20 cellular contexts compared by ENCODE assay signal in the genomic region with DNA sequence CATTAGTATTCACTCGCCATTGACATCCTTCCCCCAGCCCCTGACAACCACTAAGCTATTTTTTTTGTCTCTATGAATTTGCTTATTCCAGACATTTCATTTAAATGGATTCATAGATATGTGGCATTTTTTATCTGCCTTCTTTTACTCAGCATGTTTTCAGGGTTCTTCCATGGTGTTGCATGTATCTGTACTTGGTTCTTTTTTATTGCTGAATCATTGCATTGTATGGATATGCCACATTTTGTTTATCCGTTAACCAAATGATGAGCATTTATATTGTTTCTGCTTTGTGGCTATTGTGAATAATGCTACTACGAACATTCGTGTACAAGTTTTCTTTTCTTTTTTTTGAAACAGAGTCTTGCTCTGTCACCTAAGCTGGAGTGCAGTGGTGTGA. TPM values are rescaled to one million over a fixed set of nuclear protein-coding genes. Genes with fewer than 3 reads are reported as not detected.
A peak's percentile ranks its signal among the peaks of the same experiment; 100 is the strongest.
DNase-seq lines count a peak whose midpoint lies in the region; ATAC-seq, FAIRE-seq and TF ChIP-seq lines count a peak whose summit lies in the region.
"Had no signal": no experiment of that assay in that cellular context is flagged by ENCODE, and none has a peak within 500 bp of the region (broad histone marks: within the 10 kb centered on the region; RNA-seq: fewer than 3 reads in every experiment).

No MANE protein-coding gene starts in this region.

- no peaks in the 10 kb centered on the region for H3K9me3 ChIP-seq in HepG2 (ENCODE audit: low read length)
- H3K9me3 ChIP-seq in right lobe of liver = no peaks in the 10 kb centered on the region
- H3K9me3 ChIP-seq in adipocyte (ENCODE audit: control insufficient read depth, low read length) = no peaks in the 10 kb centered on the region
- no peaks in the 10 kb centered on the region for H3K9me3 ChIP-seq in prostate gland
- H3K9me3 ChIP-seq: Caco-2 had no signal

- WGBS in HepG2 (ENCODE audit: low lambda C conversion rate) = 99% methylated on average over 4 of the region's 4 CpGs
- WGBS in right lobe of liver (ENCODE audit: insufficient coverage, low coverage, low lambda C conversion rate, missing lambda C conversion rate) = 97% methylated on average over 4 of the region's 4 CpGs
- WGBS in prostate gland = 94% methylated on average over 4 of the region's 4 CpGs

- no peak overlapping the region for H3K4me3 ChIP-seq in HepG2 (replicated peaks in 1 of 3; ENCODE audit: insufficient read depth in 1 of 3, low read depth in 2 of 3, low read length in 3 of 3)
- H3K4me3 ChIP-seq in right lobe of liver = no peak overlapping the region
- H3K4me3 ChIP-seq in adipocyte (ENCODE audit: low read length) = no peak overlapping the region
- H3K4me3 ChIP-seq in prostate gland = no peak overlapping the region
- H3K4me3 ChIP-seq: GM12878 had no signal

- no peak for FAIRE-seq in HepG2 (lab: Jason Lieb, UNC)
- FAIRE-seq: A204.1, GM12878, H1 had no signal

- DNase-seq in HepG2 (ENCODE audit: low spot score) = no peak
- no peak for DNase-seq in right lobe of liver
- no peak for DNase-seq in HFFc6
- DNase-seq in adipocyte (ENCODE audit: low read depth) = peak; percentile 23
- DNase-seq in prostate gland (ENCODE audit: low spot score) = no peak
- DNase-seq: ACHN; C1 segment of cervical spinal cord; Caco-2; CD8-positive, alpha-beta T cell; DMS153; EL; GDM1; H7; HCEC 1CT had no signal

- no TSS peak for BruUV-seq in HepG2 (replicated peaks; lab: Mats Ljungman, UMichigan)

- H3K9ac ChIP-seq in HepG2 (ENCODE audit: insufficient read depth, low read depth, low read length) (no peak overlapping the region), adipocyte (ENCODE audit: low read length) (no peak overlapping the region)

- in situ Hi-C loops in HepG2 (cut with HindIII; ENCODE audit: extremely low pct_ligation_motif_present, low pct_unique_long_range_greater_than_20kb) = no loop called here

- H3K27me3 ChIP-seq in HepG2 (ENCODE audit: control insufficient read depth in 1 of 2, insufficient read depth in 2 of 2, low read length in 2 of 2) = no peaks in the 10 kb centered on the region; a peak in 1 of 5 replicates
- no peaks in the 10 kb centered on the region for H3K27me3 ChIP-seq in right lobe of liver
- no peaks in the 10 kb centered on the region for H3K27me3 ChIP-seq in adipocyte (replicated peaks; ENCODE audit: control insufficient read depth, insufficient read depth, low read length)
- no peaks in the 10 kb centered on the region for H3K27me3 ChIP-seq in prostate gland (replicated peaks; ENCODE audit: insufficient read depth)

- no peaks in the 10 kb centered on the region for H4K20me1 ChIP-seq in HepG2 (ENCODE audit: insufficient read depth, low read length)

- peaks cover 50% of the 10 kb centered on the region for H3K4me1 Mint-ChIP-seq in HFFc6 (ENCODE audit: low read depth)

- H2AFZ ChIP-seq in HepG2 (ENCODE audit: low read length) = no peak overlapping the region

- CTCF ChIA-PET in HepG2 (lab: Yijun Ruan, JAX; ENCODE audit: low intra/inter-chr PET ratio, low total read pairs) = no interaction called here

- intact Hi-C loops in HepG2 (cut with micrococcal nuclease; ENCODE audit: unreplicated experiment) = no loop called here
- intact Hi-C loops in right lobe of liver (cut with DNase I) = no loop called here
- intact Hi-C loops in prostate gland (cut with DNase I) = no loop called here

- TF ChIP-seq POLR2A in HepG2 (IDR thresholded peaks at IDR 0.05; ENCODE audit: insufficient read depth in 1 of 2, low read depth in 2 of 2, low read length in 2 of 2) (no peak), right lobe of liver (IDR thresholded peaks at IDR 0.05) (no peak), prostate gland (IDR thresholded peaks at IDR 0.05) (no peak)

- H3K36me3 Mint-ChIP-seq in HFFc6 (ENCODE audit: low read depth) = peaks cover 46% of the 10 kb centered on the region; the same call in 1 of the 2 replicates

- H3K4me2 ChIP-seq in HepG2 (ENCODE audit: low read depth, low read length) = no peak overlapping the region

- H3K27ac Mint-ChIP-seq in HFFc6 = peak overlapping the region; percentile 23; the same call in 1 of the 2 replicates
- H3K27ac Mint-ChIP-seq: CD8-positive, alpha-beta T cell had no signal

- H3K4me1 ChIP-seq in HepG2 (ENCODE audit: insufficient read depth, low read length) = peaks cover 26% of the 10 kb centered on the region
- H3K4me1 ChIP-seq in right lobe of liver = peaks cover 0 to 14% (median 0%) of the 10 kb centered on the region in 4 donors
- peaks cover 16% of the 10 kb centered on the region for H3K4me1 ChIP-seq in adipocyte (ENCODE audit: control insufficient read depth, insufficient read depth, low read length)
- H3K4me1 ChIP-seq in prostate gland (replicated peaks) = peaks cover under 1% of the 10 kb centered on the region

- POLR2A ChIA-PET in HepG2 (lab: Yijun Ruan, JAX) = no interaction called here

- H3K4me3 Mint-ChIP-seq in HFFc6 = no peak overlapping the region
- H3K4me3 Mint-ChIP-seq: CD8-positive, alpha-beta T cell had no signal

- H3K27ac ChIP-seq in HepG2 (ENCODE audit: extremely low read length, insufficient read depth, low read length) = no peak overlapping the region
- H3K27ac ChIP-seq in right lobe of liver = no peak overlapping the region
- no peak overlapping the region for H3K27ac ChIP-seq in prostate gland
- H3K27ac ChIP-seq: 22Rv1 had no signal

- H3K79me2 ChIP-seq in HepG2 (ENCODE audit: insufficient read depth, low read length) = peaks cover 38% of the 10 kb centered on the region

- no peak for TF ChIP-seq RAD21 in HepG2 (CRISPR knock-in tag; IDR thresholded peaks at IDR 0.05)

- no peaks in the 10 kb centered on the region for H3K9me3 Mint-ChIP-seq in HFFc6
- H3K9me3 Mint-ChIP-seq: CD8-positive, alpha-beta T cell had no signal

- TF ChIP-seq CTCF in HepG2 (CRISPR knock-in tag; IDR thresholded peaks at IDR 0.05) = no peak
- no peak for TF ChIP-seq CTCF in right lobe of liver (IDR thresholded peaks at IDR 0.05)
- no peak for TF ChIP-seq CTCF in HFFc6 (IDR thresholded peaks at IDR 0.05)
- no peak for TF ChIP-seq CTCF in prostate gland (IDR thresholded peaks at IDR 0.05)

- no peak for TF ChIP-seq EP300 in HepG2 (IDR thresholded peaks at IDR 0.05; ENCODE audit: low read depth in 2 of 2, low read length in 2 of 2)
- no peak for TF ChIP-seq EP300 in HepG2 (CRISPR knock-in tag; IDR thresholded peaks at IDR 0.05; ENCODE audit: borderline replicate concordance)

- peaks cover 4% of the 10 kb centered on the region for H3K27me3 Mint-ChIP-seq in HFFc6 (ENCODE audit: insufficient read depth)

- no peak for ATAC-seq in HepG2
- no peak for ATAC-seq in right lobe of liver
- no peak for ATAC-seq in GM18867 (IDR thresholded peaks at IDR 0.05; ENCODE audit: unreplicated experiment)
- no peak for ATAC-seq in GM19455 (IDR thresholded peaks at IDR 0.05; ENCODE audit: unreplicated experiment)
- ATAC-seq: CD8-positive, alpha-beta T cell; GM12878 had no signal

- H3K36me3 ChIP-seq in HepG2 (replicated peaks in 1 of 2; ENCODE audit: control insufficient read depth in 1 of 2, insufficient read depth in 2 of 2, low read length in 2 of 2) = peaks cover 0 to 7% of the 10 kb centered on the region in 2 experiments; a peak in 3 of 5 replicates
- peaks cover 0 to 5% (median 0%) of the 10 kb centered on the region in 4 donors for H3K36me3 ChIP-seq in right lobe of liver
- H3K36me3 ChIP-seq in adipocyte (ENCODE audit: control insufficient read depth, insufficient read depth, low read length, severe bottlenecking) = peaks cover 19% of the 10 kb centered on the region
- no peaks in the 10 kb centered on the region for H3K36me3 ChIP-seq in prostate gland

RNA-seq across cellular contexts. Expression of gene METTL15, which starts 5.9 kb away (rescaled TPM):
- total RNA-seq in HepG2 (2016; rRNA removed; fragmentation: Illumina TruSeq; extraction: Trizol) (14.0 and 14.4 TPM in 2 replicates), right lobe of liver (10 to 100 TPM in 1 of 6 experiments, 1 to 10 TPM in 5; 6.5 to 12.0 (median 7.9) TPM), prostate gland (10 to 100 TPM in 1 of 2 donors, 1 to 10 TPM in 1; 8.8 to 16.8 TPM)
- total RNA-seq in HepG2 (2016; cell fraction: cytosol; rRNA removed; fragmentation: Illumina TruSeq; extraction: Trizol; ENCODE audit: low read depth) = 4.3 TPM in 2 replicates
- total RNA-seq in HepG2 (2016; cell fraction: insoluble cytoplasmic fraction; rRNA removed; fragmentation: Illumina TruSeq; extraction: Trizol) = 12.8 and 15.3 TPM in 2 replicates
- 3.4 and 4.4 TPM in 2 replicates for total RNA-seq in HepG2 (2016; cell fraction: membrane; rRNA removed; fragmentation: Illumina TruSeq; extraction: Trizol)
- total RNA-seq in HepG2 (2016; cell fraction: nucleus; rRNA removed; fragmentation: Illumina TruSeq; extraction: Trizol) = 33.6 and 34.8 TPM in 2 replicates
- 6.0 and 6.5 TPM in 2 replicates for polyA plus RNA-seq in HepG2 (2011; rRNA removed)
- 3.3 and 4.8 TPM in 2 replicates for polyA plus RNA-seq in HepG2 (2011; cell fraction: cytosol; rRNA removed)
- polyA plus RNA-seq in HepG2 (2011; cell fraction: nucleus; rRNA removed) = 6.1 and 6.2 TPM in 2 replicates
- 6.2 and 6.3 TPM in 2 replicates for polyA plus RNA-seq in HepG2 (2012)
- polyA plus RNA-seq in HepG2 (2016; cell fraction: cytosol; fragmentation: Illumina TruSeq; extraction: Trizol; ENCODE audit: low read depth) = 0.81 and 0.87 TPM in 2 replicates
- polyA plus RNA-seq in HepG2 (2016; cell fraction: insoluble cytoplasmic fraction; fragmentation: Illumina TruSeq; extraction: Trizol; ENCODE audit: low read depth) = 13.2 and 13.8 TPM in 2 replicates
- polyA plus RNA-seq in HepG2 (2016; cell fraction: membrane; fragmentation: Illumina TruSeq; extraction: Trizol; ENCODE audit: low read depth) = 1.1 and 1.5 TPM in 2 replicates
- 9.3 and 11.1 TPM in 2 replicates for polyA plus RNA-seq in HepG2 (2016; cell fraction: nucleus; fragmentation: Illumina TruSeq; extraction: Trizol; ENCODE audit: insufficient read depth, low read depth)
- 22.7 and 31.9 TPM in 2 replicates for polyA minus RNA-seq in HepG2 (2011; rRNA and poly(A)+ RNA removed; ENCODE audit: low replicate concordance)
- 9.9 and 10.2 TPM in 2 replicates for polyA minus RNA-seq in HepG2 (2011; cell fraction: cytosol; rRNA and poly(A)+ RNA removed)
- polyA minus RNA-seq in HepG2 (2011; cell fraction: nucleus; rRNA and poly(A)+ RNA removed) = 90.1 and 92.7 TPM in 2 replicates
- total RNA-seq in HFFc6 (2021; fragmentation: NEBNext Ultra II Directional; extraction: Animal tissue kit (Norgen Biotek cat#: 25700)) = 10 to 100 TPM; 11.0 to 14.1 (median 12.4) TPM

RNA-seq across cellular contexts. Expression of gene KIF18A, which starts 6.2 kb away (rescaled TPM):
- 14.4 and 22.8 TPM in 2 replicates for total RNA-seq in HepG2 (2016; rRNA removed; fragmentation: Illumina TruSeq; extraction: Trizol)
- total RNA-seq in HepG2 (2016; cell fraction: cytosol; rRNA removed; fragmentation: Illumina TruSeq; extraction: Trizol; ENCODE audit: low read depth) = 4.1 and 6.1 TPM in 2 replicates
- 14.9 and 21.3 TPM in 2 replicates for total RNA-seq in HepG2 (2016; cell fraction: insoluble cytoplasmic fraction; rRNA removed; fragmentation: Illumina TruSeq; extraction: Trizol)
- total RNA-seq in HepG2 (2016; cell fraction: membrane; rRNA removed; fragmentation: Illumina TruSeq; extraction: Trizol) = 7.8 and 12.4 TPM in 2 replicates
- 24.8 and 25.3 TPM in 2 replicates for total RNA-seq in HepG2 (2016; cell fraction: nucleus; rRNA removed; fragmentation: Illumina TruSeq; extraction: Trizol)
- polyA plus RNA-seq in HepG2 (2011; rRNA removed) = 1.6 and 3.4 TPM in 2 replicates
- polyA plus RNA-seq in HepG2 (2011; cell fraction: cytosol; rRNA removed) = 1.2 and 1.3 TPM in 2 replicates
- polyA plus RNA-seq in HepG2 (2011; cell fraction: nucleus; rRNA removed) = 1.7 and 2.9 TPM in 2 replicates
- 1.6 and 4.6 TPM in 2 replicates for polyA plus RNA-seq in HepG2 (2012)
- polyA plus RNA-seq in HepG2 (2016; cell fraction: cytosol; fragmentation: Illumina TruSeq; extraction: Trizol; ENCODE audit: low read depth) = 0.38 and 0.67 TPM in 2 replicates
- polyA plus RNA-seq in HepG2 (2016; cell fraction: insoluble cytoplasmic fraction; fragmentation: Illumina TruSeq; extraction: Trizol; ENCODE audit: low read depth) = 14.8 and 15.4 TPM in 2 replicates
- 1.7 TPM in 2 replicates for polyA plus RNA-seq in HepG2 (2016; cell fraction: membrane; fragmentation: Illumina TruSeq; extraction: Trizol; ENCODE audit: low read depth)
- polyA plus RNA-seq in HepG2 (2016; cell fraction: nucleus; fragmentation: Illumina TruSeq; extraction: Trizol; ENCODE audit: insufficient read depth, low read depth) = 10.5 and 12.3 TPM in 2 replicates
- polyA minus RNA-seq in HepG2 (2011; rRNA and poly(A)+ RNA removed; ENCODE audit: low replicate concordance) = 3.7 and 24.1 TPM in 2 replicates
- 2.9 and 5.5 TPM in 2 replicates for polyA minus RNA-seq in HepG2 (2011; cell fraction: cytosol; rRNA and poly(A)+ RNA removed)
- polyA minus RNA-seq in HepG2 (2011; cell fraction: nucleus; rRNA and poly(A)+ RNA removed) = 24.7 and 46.1 TPM in 2 replicates
- under 1 TPM; 0.11 to 0.81 (median 0.23) TPM for total RNA-seq in right lobe of liver
- total RNA-seq in HFFc6 (2021; fragmentation: NEBNext Ultra II Directional; extraction: Animal tissue kit (Norgen Biotek cat#: 25700)) = 10 to 100 TPM; 13.1 to 25.4 (median 22.4) TPM
- 1 to 10 TPM in 1 of 2 donors, under 1 TPM in 1; 0.73 to 3.8 TPM for total RNA-seq in prostate gland
